ENCODE assay signal across 14 cellular contexts in the genomic region with DNA sequence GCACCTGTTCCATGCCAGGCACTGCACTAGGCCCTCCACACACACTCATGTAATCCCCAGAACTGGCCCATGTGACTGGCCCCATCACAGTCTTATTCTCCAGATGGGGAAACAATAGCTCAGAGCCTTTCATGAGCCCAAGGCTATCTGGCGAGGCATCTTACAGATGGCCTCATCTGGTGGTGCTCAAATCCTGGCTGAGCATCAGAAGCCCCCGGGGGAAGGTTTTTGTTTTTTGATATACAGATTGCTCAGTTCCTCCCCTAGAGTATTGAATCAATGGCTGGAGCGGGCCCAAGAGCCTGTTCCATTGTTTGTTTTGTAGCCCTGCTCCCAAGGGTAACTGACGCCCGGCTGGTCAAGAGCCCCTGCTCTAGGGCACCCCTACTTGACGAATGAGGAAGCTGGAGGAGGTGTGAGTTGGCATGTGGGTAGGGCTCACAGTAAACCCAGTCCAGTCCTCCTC.
A peak's percentile ranks its signal among the peaks of the same experiment; 100 is the strongest.
DNase-seq lines count a peak whose midpoint lies in the region; ATAC-seq lines count a peak whose summit lies in the region.
"Had no signal": no experiment of that assay in that cellular context is flagged by ENCODE, and none has a peak within 500 bp of the region (broad histone marks: within the 10 kb centered on the region; RNA-seq: fewer than 3 reads in every experiment).

No MANE protein-coding gene starts in this region.

- DNase-seq in HAP-1 (ENCODE audit: low spot score in 2 of 2) (peak; percentile 36 to 68), NCI-H2107 (lab: John Stamatoyannopoulos, UW) (peak; percentile 31), mucosa of gallbladder (ENCODE audit: low spot score) (peak; percentile 25), COLO668 (lab: John Stamatoyannopoulos, UW; ENCODE audit: unreplicated experiment) (no peak)
- DNase-seq: activated B cell treated with CpG ODN at 0.5 μM for 24 hours; CD8-positive, alpha-beta T cell; midbrain; MV-4-11; occipital lobe; SW 1271 had no signal

- ATAC-seq in GM21737 (IDR thresholded peaks at IDR 0.05; ENCODE audit: unreplicated experiment): no peak
- ATAC-seq in HG02840 (IDR thresholded peaks at IDR 0.05; ENCODE audit: low FRiP score, unreplicated experiment): no peak
- ATAC-seq: CD8-positive, alpha-beta T cell had no signal

- no peaks in the 10 kb centered on the region for H3K9me3 ChIP-seq in HAP-1
- H3K9me3 ChIP-seq: esophagus muscularis mucosa had no signal

- in situ Hi-C loops in HAP-1 (cut with MboI; ENCODE audit: low sequenced_read_pairs): no loop called here

- peaks cover 24% of the 10 kb centered on the region for H3K4me1 ChIP-seq in HAP-1

- no peaks in the 10 kb centered on the region for H3K27me3 ChIP-seq in HAP-1 (ENCODE audit: low read depth)
- H3K27me3 ChIP-seq: esophagus muscularis mucosa had no signal

- peak overlapping the region; percentile 52 for H3K27ac ChIP-seq in angular gyrus (ENCODE audit: low read depth, low read length)
- H3K27ac ChIP-seq: esophagus muscularis mucosa had no signal

- H3K36me3 ChIP-seq in HAP-1 (replicated peaks): no peaks in the 10 kb centered on the region

- H3K4me3 ChIP-seq in HAP-1: no peak overlapping the region
- H3K4me3 ChIP-seq: esophagus muscularis mucosa had no signal
